1 cellular context compared by ENCODE assay signal in genomic region chr9:87714819-87715218, GRCh38.
TF ChIP-seq lines count a peak whose summit lies in the region.

No MANE protein-coding gene starts in this region.

TF ChIP-seq in HepG2, 621 proteins besides CTCF, POLR2A, EP300 and RAD21 (continued from another document and continues in another):
- TF ChIP-seq ZBTB40 (IDR thresholded peaks at IDR 0.05) (peak; percentile 38; the same call in 1 of the 2 replicates), ZBTB40 (CRISPR knock-in tag; IDR thresholded peaks at IDR 0.05) (0 out of 2 replicates have a peak, but pooled peaks have one; percentile 28), ZNF331 (CRISPR knock-in tag; IDR thresholded peaks at IDR 0.05) (peak; percentile 82), ZNF670 (CRISPR knock-in tag; IDR thresholded peaks at IDR 0.05; ENCODE audit: borderline replicate concordance) (0 out of 2 replicates have a peak, but pooled peaks have one; percentile 57), YY1 (IDR thresholded peaks at IDR 0.05; ENCODE audit: insufficient read depth, insufficient replicate concordance, low read depth, low read length) (no peak), HMG20A (CRISPR knock-in tag; IDR thresholded peaks at IDR 0.05; ENCODE audit: borderline replicate concordance) (peak; percentile 84), IRF1 (CRISPR knock-in tag; IDR thresholded peaks at IDR 0.05; ENCODE audit: low read depth) (no peak), HOXA3 (CRISPR knock-in tag; IDR thresholded peaks at IDR 0.05) (0 out of 2 replicates have a peak, but pooled peaks have one; percentile 29), FOSL2 (CRISPR knock-in tag; IDR thresholded peaks at IDR 0.05) (peak; percentile 69), ZNF317 (CRISPR knock-in tag; IDR thresholded peaks at IDR 0.05) (0 out of 2 replicates have a peak, but pooled peaks have one; percentile 84), BCL6 (CRISPR knock-in tag; IDR thresholded peaks at IDR 0.05) (peak; percentile 55), TEAD3 (CRISPR knock-in tag; optimal IDR thresholded peaks at IDR 0.05; ENCODE audit: borderline replicate concordance) (peak; percentile 73), MIER3 (CRISPR knock-in tag; IDR thresholded peaks at IDR 0.05; ENCODE audit: borderline replicate concordance) (peak; percentile 38; the same call in 1 of the 2 replicates), CENPX (CRISPR knock-in tag; IDR thresholded peaks at IDR 0.05) (no peak), PRDM15 (CRISPR knock-in tag; IDR thresholded peaks at IDR 0.05) (no peak), CEBPG (CRISPR knock-in tag; IDR thresholded peaks at IDR 0.05) (peak; percentile 99), ZNF205 (CRISPR knock-in tag; IDR thresholded peaks at IDR 0.05) (no peak), NFRKB (IDR thresholded peaks at IDR 0.05) (no peak), ZNF292 (CRISPR knock-in tag; IDR thresholded peaks at IDR 0.05; ENCODE audit: borderline replicate concordance, low read depth) (peak; percentile 36; the same call in 1 of the 2 replicates), ISL2 (CRISPR knock-in tag; IDR thresholded peaks at IDR 0.05) (0 out of 2 replicates have a peak, but pooled peaks have one; percentile 44), FOXA3 (CRISPR knock-in tag; IDR thresholded peaks at IDR 0.05) (peak; percentile 89), SMC3 (IDR thresholded peaks at IDR 0.05; ENCODE audit: low read length) (peak; percentile 47), MIXL1 (CRISPR knock-in tag; IDR thresholded peaks at IDR 0.05) (0 out of 2 replicates have a peak, but pooled peaks have one; percentile 33), ERF (CRISPR knock-in tag; IDR thresholded peaks at IDR 0.05) (peak; percentile 29; the same call in 1 of the 2 replicates), KLF6 (CRISPR knock-in tag; IDR thresholded peaks at IDR 0.05) (peak; percentile 60; the same call in 1 of the 2 replicates), NR3C1 (CRISPR knock-in tag; IDR thresholded peaks at IDR 0.05) (no peak), ZSCAN21 (CRISPR knock-in tag; IDR thresholded peaks at IDR 0.05; ENCODE audit: borderline replicate concordance) (no peak), NONO (IDR thresholded peaks at IDR 0.05) (no peak), NONO (CRISPR knock-in tag; conservative IDR thresholded peaks at IDR 0.05) (0 out of 2 replicates have a peak, but pooled peaks have one; percentile 29), DNMT1 (CRISPR knock-in tag; IDR thresholded peaks at IDR 0.05) (no peak), ZFP1 (CRISPR knock-in tag; IDR thresholded peaks at IDR 0.05) (0 out of 2 replicates have a peak, but pooled peaks have one; percentile 41)
- TF ChIP-seq, protein P1, sequence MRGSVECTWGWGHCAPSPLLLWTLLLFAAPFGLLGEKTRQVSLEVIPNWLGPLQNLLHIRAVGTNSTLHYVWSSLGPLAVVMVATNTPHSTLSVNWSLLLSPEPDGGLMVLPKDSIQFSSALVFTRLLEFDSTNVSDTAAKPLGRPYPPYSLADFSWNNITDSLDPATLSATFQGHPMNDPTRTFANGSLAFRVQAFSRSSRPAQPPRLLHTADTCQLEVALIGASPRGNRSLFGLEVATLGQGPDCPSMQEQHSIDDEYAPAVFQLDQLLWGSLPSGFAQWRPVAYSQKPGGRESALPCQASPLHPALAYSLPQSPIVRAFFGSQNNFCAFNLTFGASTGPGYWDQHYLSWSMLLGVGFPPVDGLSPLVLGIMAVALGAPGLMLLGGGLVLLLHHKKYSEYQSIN (CRISPR knock-in tag; IDR thresholded peaks at IDR 0.05; ENCODE audit: borderline replicate concordance) = no peak
- TF ChIP-seq, protein P2, sequence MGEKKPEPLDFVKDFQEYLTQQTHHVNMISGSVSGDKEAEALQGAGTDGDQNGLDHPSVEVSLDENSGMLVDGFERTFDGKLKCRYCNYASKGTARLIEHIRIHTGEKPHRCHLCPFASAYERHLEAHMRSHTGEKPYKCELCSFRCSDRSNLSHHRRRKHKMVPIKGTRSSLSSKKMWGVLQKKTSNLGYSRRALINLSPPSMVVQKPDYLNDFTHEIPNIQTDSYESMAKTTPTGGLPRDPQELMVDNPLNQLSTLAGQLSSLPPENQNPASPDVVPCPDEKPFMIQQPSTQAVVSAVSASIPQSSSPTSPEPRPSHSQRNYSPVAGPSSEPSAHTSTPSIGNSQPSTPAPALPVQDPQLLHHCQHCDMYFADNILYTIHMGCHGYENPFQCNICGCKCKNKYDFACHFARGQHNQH (CRISPR knock-in tag; IDR thresholded peaks at IDR 0.05) = peak; percentile 32; the same call in 1 of the 2 replicates
- TF ChIP-seq, protein P3, sequence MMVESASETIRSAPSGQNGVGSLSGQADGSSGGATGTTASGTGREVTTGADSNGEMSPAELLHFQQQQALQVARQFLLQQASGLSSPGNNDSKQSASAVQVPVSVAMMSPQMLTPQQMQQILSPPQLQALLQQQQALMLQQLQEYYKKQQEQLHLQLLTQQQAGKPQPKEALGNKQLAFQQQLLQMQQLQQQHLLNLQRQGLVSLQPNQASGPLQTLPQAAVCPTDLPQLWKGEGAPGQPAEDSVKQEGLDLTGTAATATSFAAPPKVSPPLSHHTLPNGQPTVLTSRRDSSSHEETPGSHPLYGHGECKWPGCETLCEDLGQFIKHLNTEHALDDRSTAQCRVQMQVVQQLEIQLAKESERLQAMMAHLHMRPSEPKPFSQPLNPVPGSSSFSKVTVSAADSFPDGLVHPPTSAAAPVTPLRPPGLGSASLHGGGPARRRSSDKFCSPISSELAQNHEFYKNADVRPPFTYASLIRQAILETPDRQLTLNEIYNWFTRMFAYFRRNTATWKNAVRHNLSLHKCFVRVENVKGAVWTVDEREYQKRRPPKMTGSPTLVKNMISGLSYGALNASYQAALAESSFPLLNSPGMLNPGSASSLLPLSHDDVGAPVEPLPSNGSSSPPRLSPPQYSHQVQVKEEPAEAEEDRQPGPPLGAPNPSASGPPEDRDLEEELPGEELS (CRISPR knock-in tag; IDR thresholded peaks at IDR 0.05) = peak; percentile 76
- TF ChIP-seq, protein P4, sequence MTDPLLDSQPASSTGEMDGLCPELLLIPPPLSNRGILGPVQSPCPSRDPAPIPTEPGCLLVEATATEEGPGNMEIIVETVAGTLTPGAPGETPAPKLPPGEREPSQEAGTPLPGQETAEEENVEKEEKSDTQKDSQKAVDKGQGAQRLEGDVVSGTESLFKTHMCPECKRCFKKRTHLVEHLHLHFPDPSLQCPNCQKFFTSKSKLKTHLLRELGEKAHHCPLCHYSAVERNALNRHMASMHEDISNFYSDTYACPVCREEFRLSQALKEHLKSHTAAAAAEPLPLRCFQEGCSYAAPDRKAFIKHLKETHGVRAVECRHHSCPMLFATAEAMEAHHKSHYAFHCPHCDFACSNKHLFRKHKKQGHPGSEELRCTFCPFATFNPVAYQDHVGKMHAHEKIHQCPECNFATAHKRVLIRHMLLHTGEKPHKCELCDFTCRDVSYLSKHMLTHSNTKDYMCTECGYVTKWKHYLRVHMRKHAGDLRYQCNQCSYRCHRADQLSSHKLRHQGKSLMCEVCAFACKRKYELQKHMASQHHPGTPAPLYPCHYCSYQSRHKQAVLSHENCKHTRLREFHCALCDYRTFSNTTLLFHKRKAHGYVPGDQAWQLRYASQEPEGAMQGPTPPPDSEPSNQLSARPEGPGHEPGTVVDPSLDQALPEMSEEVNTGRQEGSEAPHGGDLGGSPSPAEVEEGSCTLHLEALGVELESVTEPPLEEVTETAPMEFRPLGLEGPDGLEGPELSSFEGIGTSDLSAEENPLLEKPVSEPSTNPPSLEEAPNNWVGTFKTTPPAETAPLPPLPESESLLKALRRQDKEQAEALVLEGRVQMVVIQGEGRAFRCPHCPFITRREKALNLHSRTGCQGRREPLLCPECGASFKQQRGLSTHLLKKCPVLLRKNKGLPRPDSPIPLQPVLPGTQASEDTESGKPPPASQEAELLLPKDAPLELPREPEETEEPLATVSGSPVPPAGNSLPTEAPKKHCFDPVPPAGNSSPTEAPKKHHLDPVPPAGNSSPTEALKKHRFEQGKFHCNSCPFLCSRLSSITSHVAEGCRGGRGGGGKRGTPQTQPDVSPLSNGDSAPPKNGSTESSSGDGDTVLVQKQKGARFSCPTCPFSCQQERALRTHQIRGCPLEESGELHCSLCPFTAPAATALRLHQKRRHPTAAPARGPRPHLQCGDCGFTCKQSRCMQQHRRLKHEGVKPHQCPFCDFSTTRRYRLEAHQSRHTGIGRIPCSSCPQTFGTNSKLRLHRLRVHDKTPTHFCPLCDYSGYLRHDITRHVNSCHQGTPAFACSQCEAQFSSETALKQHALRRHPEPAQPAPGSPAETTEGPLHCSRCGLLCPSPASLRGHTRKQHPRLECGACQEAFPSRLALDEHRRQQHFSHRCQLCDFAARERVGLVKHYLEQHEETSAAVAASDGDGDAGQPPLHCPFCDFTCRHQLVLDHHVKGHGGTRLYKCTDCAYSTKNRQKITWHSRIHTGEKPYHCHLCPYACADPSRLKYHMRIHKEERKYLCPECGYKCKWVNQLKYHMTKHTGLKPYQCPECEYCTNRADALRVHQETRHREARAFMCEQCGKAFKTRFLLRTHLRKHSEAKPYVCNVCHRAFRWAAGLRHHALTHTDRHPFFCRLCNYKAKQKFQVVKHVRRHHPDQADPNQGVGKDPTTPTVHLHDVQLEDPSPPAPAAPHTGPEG (CRISPR knock-in tag; IDR thresholded peaks at IDR 0.05) = no peak
